9 cellular contexts compared by ENCODE assay signal in the genomic region with DNA sequence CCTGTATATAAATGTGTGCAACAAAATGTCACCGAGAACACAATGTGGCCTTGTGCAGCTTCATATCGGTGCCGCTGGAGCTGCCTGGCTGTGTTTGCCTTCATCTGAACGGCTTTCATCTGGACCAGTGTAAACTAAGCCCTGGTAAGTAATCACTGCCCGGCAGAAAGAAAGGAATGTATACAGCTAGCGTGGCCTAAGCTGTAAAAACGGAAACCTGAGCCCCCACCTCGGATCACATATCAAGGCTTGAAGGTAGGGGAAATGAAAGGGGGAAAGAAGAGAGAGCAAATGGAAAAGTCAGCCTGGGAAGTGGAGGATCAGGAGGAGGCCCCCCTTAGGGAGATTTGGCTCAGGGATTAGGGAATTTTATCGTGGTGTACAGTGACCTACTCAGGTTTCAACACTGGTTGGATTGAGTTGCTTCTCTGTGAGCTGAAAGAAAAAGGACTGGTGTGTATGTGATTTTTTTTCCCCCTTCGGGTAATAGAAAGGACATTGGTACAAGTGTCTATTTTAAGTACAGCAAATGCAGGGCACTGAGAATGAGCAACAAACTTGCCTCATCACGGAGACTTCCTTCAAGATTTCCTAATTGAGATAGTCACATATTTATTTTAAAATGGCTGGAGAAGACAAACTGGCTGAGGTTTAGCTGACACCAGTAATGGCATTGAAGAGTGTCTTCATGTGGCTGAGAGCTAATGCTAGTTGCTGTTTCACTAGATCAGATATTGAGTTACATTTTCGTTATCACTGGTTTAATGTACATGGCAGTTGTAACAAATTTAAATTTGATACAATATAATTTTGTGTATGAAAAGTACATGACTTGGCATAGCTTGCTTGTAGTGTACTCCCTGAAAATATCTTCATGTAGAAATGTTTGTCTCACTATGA. TPM values are rescaled to one million over a fixed set of nuclear protein-coding genes. Genes with fewer than 3 reads are reported as not detected.
A peak's percentile ranks its signal among the peaks of the same experiment; 100 is the strongest.
DNase-seq lines count a peak whose midpoint lies in the region; ATAC-seq, FAIRE-seq and TF ChIP-seq lines count a peak whose summit lies in the region.
"Had no signal": no experiment of that assay in that cellular context is flagged by ENCODE, and none has a peak within 500 bp of the region (broad histone marks: within the 10 kb centered on the region; RNA-seq: fewer than 3 reads in every experiment).

No MANE protein-coding gene starts in this region.

- dilution Hi-C loops in endothelial cell of umbilical vein (cut with MboI; ENCODE audit: extremely low pct_ligation_motif_present, low sequenced_read_pairs), result no loop called here

- 9 to 12% (median 9%) methylated on average over 12 of the region's 12 CpGs for WGBS in ovary, 3 donors

- H3K36me3 ChIP-seq in endothelial cell of umbilical vein (ENCODE audit: control insufficient read depth in 2 of 2, extremely low read depth in 1 of 2, insufficient read depth in 2 of 2, low read length in 2 of 2) (no peaks in the 10 kb centered on the region), ovary (no peaks in the 10 kb centered on the region)

- intact Hi-C loops in endothelial cell of umbilical vein (cut with micrococcal nuclease), result loop anchor here (2.0 to 10.0 kb wide), 5 partner anchors 109 to 469 kb away; a partner anchor contains a TSS
- intact Hi-C loops in ovary (cut with DNase I), result loop anchor here in 1 of 4 donors (5.0 kb wide), 1 partner anchor 109 kb away; no protein-coding TSS in a partner anchor
- intact Hi-C loops in activated CD4-positive, alpha-beta memory T cell treated with anti-CD3 and anti-CD28 coated beads for 36 hours (cut with micrococcal nuclease), result loop anchor here (5.0 kb wide), 1 partner anchor 164 kb away; no protein-coding TSS in a partner anchor

- no peak for TF ChIP-seq EP300 in ovary (IDR thresholded peaks at IDR 0.05)

- H3K79me2 ChIP-seq in endothelial cell of umbilical vein (ENCODE audit: control insufficient read depth, insufficient read depth, low read length), result peaks cover 1% of the 10 kb centered on the region

- peak overlapping the region; percentile 91 for H3K4me2 ChIP-seq in endothelial cell of umbilical vein (ENCODE audit: insufficient read depth, low read length)

- no peak overlapping the region for H3K4me3 Mint-ChIP-seq in activated naive CD8-positive, alpha-beta T cell treated with anti-CD3 and anti-CD28 coated beads, Interleukin-2, amount 50 U/mL, for 24 hours
- no peak overlapping the region for H3K4me3 Mint-ChIP-seq in activated CD4-positive, alpha-beta memory T cell treated with anti-CD3 and anti-CD28 coated beads for 36 hours

- H2AFZ ChIP-seq in endothelial cell of umbilical vein (ENCODE audit: low read depth, low read length), result peak overlapping the region; percentile 73

- peak overlapping the region; percentile 34 for H3K9ac ChIP-seq in endothelial cell of umbilical vein (replicated peaks; ENCODE audit: extremely low read depth, insufficient read depth, low read length)

- no peaks in the 10 kb centered on the region for H3K36me3 Mint-ChIP-seq in activated naive CD8-positive, alpha-beta T cell treated with anti-CD3 and anti-CD28 coated beads, Interleukin-2, amount 50 U/mL, for 24 hours (ENCODE audit: low read depth)
- peaks cover 1% of the 10 kb centered on the region for H3K36me3 Mint-ChIP-seq in activated CD4-positive, alpha-beta memory T cell treated with anti-CD3 and anti-CD28 coated beads for 36 hours

- TF ChIP-seq POLR2A in endothelial cell of umbilical vein (IDR thresholded peaks at IDR 0.05; ENCODE audit: low read depth, low read length), result no peak
- no peak for TF ChIP-seq POLR2A in ovary (IDR thresholded peaks at IDR 0.05)

- H3K9me3 ChIP-seq in endothelial cell of umbilical vein (replicated peaks; ENCODE audit: control insufficient read depth, insufficient read depth, low read length), result no peaks in the 10 kb centered on the region
- H3K9me3 ChIP-seq in ovary, result no peaks in the 10 kb centered on the region

- H3K4me1 ChIP-seq in endothelial cell of umbilical vein (ENCODE audit: control insufficient read depth, extremely low read depth, insufficient read depth, low read length) (peaks cover 60% of the 10 kb centered on the region), ovary (ENCODE audit: insufficient read depth) (peaks cover 8% of the 10 kb centered on the region)

- no peak for ATAC-seq in activated naive CD8-positive, alpha-beta T cell treated with anti-CD3 and anti-CD28 coated beads, Interleukin-2, amount 50 U/mL, for 24 hours
- ATAC-seq in HG03175 (IDR thresholded peaks at IDR 0.05; ENCODE audit: unreplicated experiment), result no peak

- DNase-seq in ELR (ENCODE audit: low read depth) (peak; percentile 41), NCI-H526 treated with DMSO at 0.1 percent for 48 hours (lab: John Stamatoyannopoulos, UW) (peak; percentile 83), endothelial cell of umbilical vein (ENCODE audit: low read depth, low spot score) (peak; percentile 22), ovary (no peak), activated T-cell treated with anti-CD3 and anti-CD28 coated beads for 4 hours (no peak)
- DNase-seq in activated naive CD8-positive, alpha-beta T cell treated with anti-CD3 and anti-CD28 coated beads, Interleukin-2, amount 50 U/mL, for 24 hours, result no peak
- DNase-seq in activated CD4-positive, alpha-beta memory T cell treated with anti-CD3 and anti-CD28 coated beads for 36 hours, result no peak

- no peaks in the 10 kb centered on the region for H3K9me3 Mint-ChIP-seq in activated naive CD8-positive, alpha-beta T cell treated with anti-CD3 and anti-CD28 coated beads, Interleukin-2, amount 50 U/mL, for 24 hours
- no peaks in the 10 kb centered on the region for H3K9me3 Mint-ChIP-seq in activated CD4-positive, alpha-beta memory T cell treated with anti-CD3 and anti-CD28 coated beads for 36 hours

- H3K27me3 ChIP-seq in endothelial cell of umbilical vein (ENCODE audit: control insufficient read depth in 2 of 2, insufficient read depth in 2 of 2, low read length in 2 of 2) (peaks cover 1 to 3% of the 10 kb centered on the region in 2 experiments), ovary (no peaks in the 10 kb centered on the region)

- FAIRE-seq in endothelial cell of umbilical vein (lab: Jason Lieb, UNC), result no peak
- FAIRE-seq: colon had no signal

- no peaks in the 10 kb centered on the region for H4K20me1 ChIP-seq in endothelial cell of umbilical vein (replicated peaks; ENCODE audit: control insufficient read depth, extremely low read depth, insufficient read depth, low read length)

- peak overlapping the region; percentile 52 for H3K27ac ChIP-seq in endothelial cell of umbilical vein (ENCODE audit: insufficient read depth, low read depth, low read length)
- peak overlapping the region in 1 of 2 donors; percentile 53 for H3K27ac ChIP-seq in ovary

- H3K4me3 ChIP-seq in endothelial cell of umbilical vein (replicated peaks in 1 of 3; ENCODE audit: insufficient read depth in 1 of 3, low read depth in 1 of 3, low read length in 3 of 3) (peak overlapping the region in 1 of 3 experiments; percentile 38), ovary (peak overlapping the region; percentile 65)

- H3K27me3 Mint-ChIP-seq in activated naive CD8-positive, alpha-beta T cell treated with anti-CD3 and anti-CD28 coated beads, Interleukin-2, amount 50 U/mL, for 24 hours, result peaks cover 36% of the 10 kb centered on the region
- H3K27me3 Mint-ChIP-seq in activated CD4-positive, alpha-beta memory T cell treated with anti-CD3 and anti-CD28 coated beads for 36 hours, result peaks cover 24% of the 10 kb centered on the region

- no TSS peak for BruUV-seq in endothelial cell of umbilical vein (replicated peaks; lab: Mats Ljungman, UMichigan)

- no peaks in the 10 kb centered on the region for H3K9me1 ChIP-seq in endothelial cell of umbilical vein (replicated peaks; ENCODE audit: control insufficient read depth, extremely low read depth, insufficient read depth, low read length)

- CTCF ChIA-PET in endothelial cell of umbilical vein (lab: Charles Lee), result interaction anchor here (1.1 to 3.7 kb wide), 4 partner anchors 34 to 380 kb away, joined by 3 to 17 read pairs (median 4); a partner anchor contains a TSS
- CTCF ChIA-PET in activated CD4-positive, alpha-beta memory T cell treated with anti-CD3 and anti-CD28 coated beads for 36 hours (lab: Charles Lee), result interaction anchor here (0.9 to 1.1 kb wide), 2 partner anchors 377 to 380 kb away, joined by 3 to 4 read pairs; no protein-coding TSS in a partner anchor

- H3K27ac Mint-ChIP-seq in activated naive CD8-positive, alpha-beta T cell treated with anti-CD3 and anti-CD28 coated beads, Interleukin-2, amount 50 U/mL, for 24 hours, result no peak overlapping the region
- H3K27ac Mint-ChIP-seq in activated CD4-positive, alpha-beta memory T cell treated with anti-CD3 and anti-CD28 coated beads for 36 hours, result no peak overlapping the region

- H3K4me1 Mint-ChIP-seq in activated naive CD8-positive, alpha-beta T cell treated with anti-CD3 and anti-CD28 coated beads, Interleukin-2, amount 50 U/mL, for 24 hours, result peaks cover 13% of the 10 kb centered on the region
- H3K4me1 Mint-ChIP-seq in activated CD4-positive, alpha-beta memory T cell treated with anti-CD3 and anti-CD28 coated beads for 36 hours (ENCODE audit: low read depth), result peaks cover 7% of the 10 kb centered on the region

- POLR2A ChIA-PET in endothelial cell of umbilical vein (lab: Charles Lee), result interaction anchor here (1.1 kb wide), 1 partner anchor 34 kb away, joined by 3 read pairs; a partner anchor contains a TSS
- POLR2A ChIA-PET in activated CD4-positive, alpha-beta memory T cell treated with anti-CD3 and anti-CD28 coated beads for 36 hours (lab: Charles Lee), result interaction anchor here (0.6 kb wide), 1 partner anchor 34 kb away, joined by 4 read pairs; a partner anchor contains a TSS

- TF ChIP-seq CTCF in endothelial cell of umbilical vein (IDR thresholded peaks at IDR 0.05; ENCODE audit: extremely low read depth in 1 of 2, insufficient read depth in 1 of 2, low read depth in 1 of 2, low read length in 2 of 2) (no peak), ovary (IDR thresholded peaks at IDR 0.05) (no peak)

RNA-seq across cellular contexts. Expression of a gene that starts 3.5 kb away (rescaled TPM):
- total RNA-seq in endothelial cell of umbilical vein (6.1 and 6.6 TPM in 2 replicates), ovary (10 to 100 TPM in 6 of 7 donors, 1 to 10 TPM in 1; 8.7 to 31.3 (median 28.5) TPM)
- polyA plus RNA-seq in endothelial cell of umbilical vein (0.30 and 0.35 TPM in 2 replicates), ovary (10 to 100 TPM; 11.3 to 20.7 TPM)
- 0.48 and 0.63 TPM in 2 replicates for polyA plus RNA-seq in endothelial cell of umbilical vein (2011; cell fraction: cytosol; rRNA removed)
- 1.5 TPM in 2 replicates for polyA plus RNA-seq in endothelial cell of umbilical vein (2011; cell fraction: nucleus; rRNA removed)
- polyA plus RNA-seq in endothelial cell of umbilical vein (2012), result 3.0 and 3.6 TPM in 2 replicates
- 0.85 and 1.2 TPM in 2 replicates for polyA minus RNA-seq in endothelial cell of umbilical vein
- not detected for polyA minus RNA-seq in endothelial cell of umbilical vein (2011; cell fraction: cytosol; rRNA and poly(A)+ RNA removed)
- 4.0 and 5.7 TPM in 2 replicates for polyA minus RNA-seq in endothelial cell of umbilical vein (2011; cell fraction: nucleus; rRNA and poly(A)+ RNA removed)
- under 1 TPM; 0.24 to 0.29 TPM for total RNA-seq in activated CD4-positive, alpha-beta memory T cell treated with anti-CD3 and anti-CD28 coated beads for 36 hours

RNA-seq across cellular contexts. Expression of a gene that starts 34.0 kb away (rescaled TPM):
- total RNA-seq in endothelial cell of umbilical vein (9.3 and 10.6 TPM in 2 replicates), ovary (10 to 100 TPM in 6 of 7 donors, 1 to 10 TPM in 1; 8.2 to 17.5 (median 12.0) TPM)
- polyA plus RNA-seq in endothelial cell of umbilical vein (6.3 and 7.6 TPM in 2 replicates), ovary (10 to 100 TPM in 1 of 2 donors, 1 to 10 TPM in 1; 8.3 to 15.6 TPM)
- polyA plus RNA-seq in endothelial cell of umbilical vein (2011; cell fraction: cytosol; rRNA removed), result 6.5 and 6.8 TPM in 2 replicates
- 5.1 and 5.5 TPM in 2 replicates for polyA plus RNA-seq in endothelial cell of umbilical vein (2011; cell fraction: nucleus; rRNA removed)
- 6.5 and 10.2 TPM in 2 replicates for polyA plus RNA-seq in endothelial cell of umbilical vein (2012)
- 17.8 and 18.0 TPM in 2 replicates for polyA minus RNA-seq in endothelial cell of umbilical vein
- polyA minus RNA-seq in endothelial cell of umbilical vein (2011; cell fraction: cytosol; rRNA and poly(A)+ RNA removed), result 11.4 TPM
- 34.0 and 35.5 TPM in 2 replicates for polyA minus RNA-seq in endothelial cell of umbilical vein (2011; cell fraction: nucleus; rRNA and poly(A)+ RNA removed)
- 10 to 100 TPM in 1 of 2 experiments, 1 to 10 TPM in 1; 9.8 to 10.4 TPM for total RNA-seq in activated CD4-positive, alpha-beta memory T cell treated with anti-CD3 and anti-CD28 coated beads for 36 hours

Comparison
In these comparisons a context has a peak if more than half of its experiments do, and no peak if none do; other contexts are left out.
1. DNase-seq: peak in ELR (single experiment), NCI-H526 treated with DMSO at 0.1 percent for 48 hours (single experiment) and endothelial cell of umbilical vein (single experiment); none in ovary (0 of 5), activated naive CD8-positive, alpha-beta T cell treated with anti-CD3 and anti-CD28 coated beads, Interleukin-2, amount 50 U/mL, for 24 hours (single experiment), activated T-cell treated with anti-CD3 and anti-CD28 coated beads for 4 hours (single experiment) and activated CD4-positive, alpha-beta memory T cell treated with anti-CD3 and anti-CD28 coated beads for 36 hours (single experiment).